In genomic region chr2:180979935-180980184, GRCh38 we compare ENCODE assay signal across 8 cellular contexts. TPM values are rescaled to one million over a fixed set of nuclear protein-coding genes. Genes with fewer than 3 reads are reported as not detected.
A peak's percentile ranks its signal among the peaks of the same experiment; 100 is the strongest.
DNase-seq lines count a peak whose midpoint lies in the region; ATAC-seq and TF ChIP-seq lines count a peak whose summit lies in the region.

No MANE protein-coding gene starts in this region.

- intact Hi-C loops in heart right ventricle (cut with DNase I) (loop anchor here in 1 of 10 donors (5.0 kb wide), 1 partner anchor 912 kb away; the partner anchor contains the start of gene ITPRID2), Right ventricle myocardium superior (cut with DNase I) (no loop called here), mammary epithelial cell (cut with micrococcal nuclease) (loop anchor here (1.0 to 10.0 kb wide), 4 partner anchors 245 to 856 kb away; no protein-coding TSS in a partner anchor), uterus (cut with DNase I; ENCODE audit: low total_unique reads) (no loop called here)

- dilution Hi-C loops in mammary epithelial cell (cut with HindIII; ENCODE audit: low sequenced_read_pairs) = no loop called here

- in situ Hi-C loops in mammary epithelial cell (cut with MboI; ENCODE audit: low sequenced_read_pairs in 2 of 2) = no loop called here

- peaks cover 0 to 15% (median 0%) of the 10 kb centered on the region in 9 donors for H3K36me3 ChIP-seq in heart right ventricle
- H3K36me3 ChIP-seq in mammary epithelial cell (ENCODE audit: insufficient read depth, low read length) = peaks cover 2% of the 10 kb centered on the region
- H3K36me3 ChIP-seq in mesodermal cell (ENCODE audit: control insufficient read depth, insufficient read depth, low read length) = peaks cover 3% of the 10 kb centered on the region
- no peaks in the 10 kb centered on the region for H3K36me3 ChIP-seq in uterus

- H3K4me1 ChIP-seq in heart right ventricle (peaks cover 3 to 43% (median 34%) of the 10 kb centered on the region in 9 donors), mammary epithelial cell (ENCODE audit: insufficient read depth, low read length) (peaks cover 23% of the 10 kb centered on the region), mesodermal cell (ENCODE audit: control insufficient read depth, insufficient read depth, low read length, poor library complexity, severe bottlenecking) (peaks cover 11% of the 10 kb centered on the region), uterus (peaks cover 0 to 13% of the 10 kb centered on the region in 2 donors)

- WGBS in heart right ventricle, 2 donors = 1 to 3% methylated on average over 12 of the region's 12 CpGs
- 4% methylated on average over 11 of the region's 12 CpGs for WGBS in mammary epithelial cell (ENCODE audit: low coverage, missing lambda C conversion rate)
- 15 to 22% methylated on average over 5 to 12 of the region's 12 CpGs for WGBS in mesodermal cell (ENCODE audit: insufficient coverage in 2 of 2), 2 experiments

- no peak for TF ChIP-seq POLR2A in uterus (IDR thresholded peaks at IDR 0.05)

- peak overlapping the region; percentile 97 for H3K4me2 ChIP-seq in mammary epithelial cell (ENCODE audit: insufficient read depth, low read depth, low read length)

- H3K27me3 ChIP-seq in heart right ventricle (no peaks in the 10 kb centered on the region), mammary epithelial cell (ENCODE audit: insufficient read depth, low read length) (no peaks in the 10 kb centered on the region), uterus (no peaks in the 10 kb centered on the region)

- H3K4me3 ChIP-seq in heart right ventricle (peak overlapping the region; percentile 46 to 85 (median 67)), mammary epithelial cell (replicated peaks in 1 of 3; ENCODE audit: insufficient read depth in 1 of 3, low read depth in 2 of 3, low read length in 3 of 3) (peak overlapping the region; percentile 53 to 80 (median 62)), mesodermal cell (ENCODE audit: extremely low read depth, insufficient read depth, low read length, poor library complexity, severe bottlenecking) (peak overlapping the region; percentile 37), uterus (peak overlapping the region; percentile 47 to 79)

- BruUV-seq in mammary epithelial cell (replicated peaks; lab: Mats Ljungman, UMichigan) = no TSS peak

- no peak for ATAC-seq in heart right ventricle
- no peak for ATAC-seq in Right ventricle myocardium superior (ENCODE audit: poor library complexity)
- ATAC-seq in GM21526 (IDR thresholded peaks at IDR 0.05; ENCODE audit: low FRiP score, unreplicated experiment) = no peak
- no peak for ATAC-seq in GM19395 (IDR thresholded peaks at IDR 0.05; ENCODE audit: unreplicated experiment)

- DNase-seq in heart right ventricle = no peak
- no peak for DNase-seq in Right ventricle myocardium superior
- no peak for DNase-seq in mammary epithelial cell
- DNase-seq in uterus = no peak
- DNase-seq in DMS153 (lab: John Stamatoyannopoulos, UW) = no peak

- peak overlapping the region; percentile 65 to 96 (median 86) for H3K27ac ChIP-seq in heart right ventricle
- peak overlapping the region; percentile 53 for H3K27ac ChIP-seq in mammary epithelial cell (ENCODE audit: insufficient read depth, low read depth, low read length)
- peak overlapping the region; percentile 91 for H3K27ac ChIP-seq in mesodermal cell (ENCODE audit: low read depth, low read length, severe bottlenecking)
- H3K27ac ChIP-seq in uterus = peak overlapping the region; percentile 96

- CTCF ChIA-PET in mammary epithelial cell (lab: Charles Lee; ENCODE audit: low non-redundant PET) = interaction anchor here (0.5 to 0.6 kb wide), 3 partner anchors 41 to 760 kb away, joined by 4 to 8 read pairs (median 4); no protein-coding TSS in a partner anchor

- H3K9me3 ChIP-seq in heart right ventricle (no peaks in the 10 kb centered on the region), mammary epithelial cell (replicated peaks; ENCODE audit: insufficient read depth, low read length) (no peaks in the 10 kb centered on the region), mesodermal cell (ENCODE audit: control insufficient read depth, low read length) (no peaks in the 10 kb centered on the region), uterus (no peaks in the 10 kb centered on the region)

- H4K20me1 ChIP-seq in mammary epithelial cell (ENCODE audit: insufficient read depth, low read length) = no peaks in the 10 kb centered on the region

- TF ChIP-seq CTCF in heart right ventricle (IDR thresholded peaks at IDR 0.05) (no peak), mammary epithelial cell (conservative IDR thresholded peaks at IDR 0.05 in 1 of 2, IDR thresholded peaks at IDR 0.05 in 1 of 2; ENCODE audit: extremely low read depth in 1 of 2, insufficient read depth in 1 of 2, low read depth in 1 of 2, low read length in 2 of 2) (no peak), uterus (IDR thresholded peaks at IDR 0.05) (no peak)

- H3K9ac ChIP-seq in mammary epithelial cell (ENCODE audit: insufficient read depth, low read length) = peak overlapping the region; percentile 52

- H3K79me2 ChIP-seq in mammary epithelial cell (ENCODE audit: insufficient read depth, low read length) = peaks cover 38% of the 10 kb centered on the region

- peak overlapping the region; percentile 89 for H2AFZ ChIP-seq in mammary epithelial cell (ENCODE audit: low read depth, low read length)

RNA-seq across cellular contexts. Expression of gene UBE2E3, which starts 0.5 kb away (rescaled TPM):
- 10 to 100 TPM; 41.9 to 59.1 (median 54.9) TPM for total RNA-seq in heart right ventricle
- polyA plus RNA-seq in heart right ventricle = 10 to 100 TPM; 26.3 to 58.2 TPM
- total RNA-seq in Right ventricle myocardium superior = 49.2 TPM
- total RNA-seq in mammary epithelial cell = 10 to 100 TPM; 65.0 to 86.3 TPM
- 97.5 TPM for polyA plus RNA-seq in mammary epithelial cell
- 60.2 TPM for polyA minus RNA-seq in mammary epithelial cell
- 226 TPM for polyA plus RNA-seq in mesodermal cell (2013, experiment 1 of 2)
- 232 TPM for polyA plus RNA-seq in mesodermal cell (2013, experiment 2 of 2)
- 100 to 1,000 TPM in 1 of 4 donors, 10 to 100 TPM in 3; 29.2 to 200 (median 44.9) TPM for total RNA-seq in uterus
